In genomic region chr15:85307687-85308045, GRCh38 we compare ENCODE assay signal across 22 cellular contexts.
"Had no signal": no experiment of that assay in that cellular context is flagged by ENCODE, and none has a peak within 500 bp of the region (broad histone marks: within the 10 kb centered on the region; RNA-seq: fewer than 3 reads in every experiment).

No MANE protein-coding gene starts in this region.

- DNase-seq: activated CD4-positive, alpha-beta T cell treated with anti-CD3 and anti-CD28 coated beads for 36 hours; activated CD4-positive, alpha-beta T cell treated with anti-CD3 and anti-CD28 coated beads, Interleukin-2, amount 50 U/mL, for 4 hours; activated CD8-positive, alpha-beta memory T cell treated with anti-CD3 and anti-CD28 coated beads for 24 hours; activated CD8-positive, alpha-beta memory T cell treated with anti-CD3 and anti-CD28 coated beads, Interleukin-2, amount 50 U/mL, for 4 hours; activated naive CD4-positive, alpha-beta T cell; activated T-cell treated with anti-CD3 and anti-CD28 coated beads, Interleukin-2, amount 50 U/mL, for 4 hours; adrenal gland; effector memory CD4-positive, alpha-beta T cell; head of caudate nucleus; hypothalamus; mesenchymal stem cell; nephron progenitor cell; occipital lobe; posterior cingulate gyrus; small intestine; stimulated activated CD4-positive, alpha-beta T cell treated with anti-CD3 and anti-CD28 coated beads, Interleukin-15, amount 100 ng/mL, for 24 hours; stimulated activated naive CD4-positive, alpha-beta T cell treated with Interleukin-2 at 50 U/mL for 16 hours; T1000 had no signal

- H3K36me3 ChIP-seq: adrenal gland, cardiac muscle cell had no signal

- H3K9me3 ChIP-seq: adrenal gland had no signal

- H3K4me1 ChIP-seq: adrenal gland had no signal

- H3K27ac ChIP-seq: adrenal gland, cardiac muscle cell had no signal

- H3K4me3 ChIP-seq: adrenal gland, cardiac muscle cell had no signal

- ATAC-seq: activated CD4-positive, alpha-beta T cell treated with anti-CD3 and anti-CD28 coated beads for 36 hours; activated T-cell treated with anti-CD3 and anti-CD28 coated beads, Interleukin-2, amount 50 U/mL, for 4 hours; esophagus mucosa; sciatic nerve; WTC11 had no signal

- H3K27me3 ChIP-seq: adrenal gland, cardiac muscle cell had no signal
